In genomic region chr1:59696421-59697115, GRCh38 we compare ENCODE assay signal across 8 cellular contexts.
DNase-seq lines count a peak whose midpoint lies in the region; ATAC-seq and TF ChIP-seq lines count a peak whose summit lies in the region.
"Had no signal": no experiment of that assay in that cellular context is flagged by ENCODE, and none has a peak within 500 bp of the region (broad histone marks: within the 10 kb centered on the region; RNA-seq: fewer than 3 reads in every experiment).

No MANE protein-coding gene starts in this region.

- no peak for DNase-seq in T-helper 17 cell
- no peak for DNase-seq in nephron progenitor cell
- no peak for DNase-seq in sciatic nerve (ENCODE audit: low spot score)
- no peak for DNase-seq in iPS-NIHi7 (ENCODE audit: extremely low spot score)
- no peak for DNase-seq in putamen (ENCODE audit: low spot score)
- DNase-seq: PC-9 had no signal

- intact Hi-C loops in sciatic nerve (cut with DNase I), result no loop called here

- ATAC-seq in GM18909 (IDR thresholded peaks at IDR 0.05; ENCODE audit: poor library complexity, unreplicated experiment), result peak; percentile 53
- peak; percentile 36 for ATAC-seq in HG03135 (IDR thresholded peaks at IDR 0.05; ENCODE audit: unreplicated experiment)
- peak; percentile 21 for ATAC-seq in T-helper 17 cell
- no peak for ATAC-seq in sciatic nerve

- no peak for TF ChIP-seq CTCF in nephron progenitor cell (IDR thresholded peaks at IDR 0.05)

- peaks cover 9% of the 10 kb centered on the region for H3K9me3 Mint-ChIP-seq in nephron progenitor cell

- H3K4me1 Mint-ChIP-seq in T-helper 17 cell (peaks cover 18% of the 10 kb centered on the region), nephron progenitor cell (peaks cover 49% of the 10 kb centered on the region)

- H3K9me3 ChIP-seq in T-helper 17 cell (ENCODE audit: control insufficient read depth, low read length, poor library complexity, severe bottlenecking), result no peaks in the 10 kb centered on the region

- H3K27ac Mint-ChIP-seq in T-helper 17 cell (peak overlapping the region; percentile 68), nephron progenitor cell (peak overlapping the region; percentile 29)

- H3K4me3 Mint-ChIP-seq in T-helper 17 cell (peak overlapping the region; percentile 85), nephron progenitor cell (no peak overlapping the region)

- peaks cover 11% of the 10 kb centered on the region for H3K27me3 Mint-ChIP-seq in T-helper 17 cell
- H3K27me3 Mint-ChIP-seq in nephron progenitor cell (ENCODE audit: low read depth, poor library complexity), result peaks cover 3% of the 10 kb centered on the region

- no peaks in the 10 kb centered on the region for H3K36me3 Mint-ChIP-seq in T-helper 17 cell (ENCODE audit: low read depth)
- H3K36me3 Mint-ChIP-seq in nephron progenitor cell (ENCODE audit: low read depth), result peaks cover 10% of the 10 kb centered on the region
